In the genomic region with DNA sequence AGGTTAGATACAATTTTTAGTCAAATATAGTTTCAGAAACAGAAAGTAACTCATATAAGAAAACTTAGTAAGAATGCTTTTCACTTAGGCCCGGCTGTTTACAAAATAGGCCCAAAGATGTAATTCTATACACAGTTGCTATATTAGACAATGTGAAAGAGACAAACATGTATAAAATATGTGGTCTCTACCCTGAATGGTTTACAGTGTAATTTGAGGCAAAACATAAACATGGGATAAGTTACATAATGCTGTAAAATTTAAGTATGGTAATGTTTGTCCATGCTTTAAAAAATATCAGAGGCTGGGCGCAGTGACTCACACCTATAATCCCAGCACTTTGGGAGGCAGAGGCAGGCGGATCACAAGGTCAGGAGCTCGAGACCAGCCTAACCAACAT, we compare ENCODE assay signal across 29 cellular contexts. TPM values are rescaled to one million over a fixed set of nuclear protein-coding genes. Genes with fewer than 3 reads are reported as not detected.
"Had no signal": no experiment of that assay in that cellular context is flagged by ENCODE, and none has a peak within 500 bp of the region (broad histone marks: within the 10 kb centered on the region; RNA-seq: fewer than 3 reads in every experiment).

No MANE protein-coding gene starts in this region.

- H3K27me3 Mint-ChIP-seq: activated CD4-positive, alpha-beta T cell treated with anti-CD3 and anti-CD28 coated beads, Interleukin-2, amount 10 ng/mL, durations not matched to agents 7 days and 5 days; activated naive CD8-positive, alpha-beta T cell; stimulated activated memory B cell treated with anti-CD40 and anti-IgM and Interleukin-4, amounts not matched to agents 10 μg/mL and 1 μg/mL and 100 μg/mL, for 72 hours had no signal

- H3K9me3 ChIP-seq: stomach, suprapubic skin, tibial nerve had no signal

- H3K79me2 ChIP-seq: parathyroid adenoma had no signal

- H3K4me1 Mint-ChIP-seq: mesothelial cell of epicardium; nephron; stimulated activated memory B cell treated with anti-CD40 and anti-IgM and Interleukin-4, amounts not matched to agents 10 μg/mL and 1 μg/mL and 100 μg/mL, for 72 hours had no signal

- H3K27ac ChIP-seq: coronary artery, epithelial cell of prostate, foreskin keratinocyte, left lung, parathyroid adenoma, skin epidermis, stomach, suprapubic skin, tibial nerve, VCaP had no signal

- H3K27ac Mint-ChIP-seq: activated CD4-positive, alpha-beta T cell treated with anti-CD3 and anti-CD28 coated beads, Interleukin-2, amount 10 ng/mL, durations not matched to agents 7 days and 5 days; activated CD8-positive, alpha-beta T cell treated with anti-CD3 and anti-CD28 coated beads, Interleukin-2, amount 10 ng/mL, durations not matched to agents 7 days and 5 days; activated naive CD8-positive, alpha-beta T cell; activated T-helper 2 cell treated with anti-CD3 and anti-CD28 coated beads, Interferon-gamma antibody, Interleukin-2, Interleukin-4, amounts not matched to agents 10 μg/mL and 5 μg/mL and 100 μg/mL, durations not matched to agents 14 hours and 24 hours and 36 hours; mesothelial cell of epicardium; nephron; stimulated activated memory B cell treated with anti-CD40 and anti-IgM and Interleukin-4, amounts not matched to agents 10 μg/mL and 1 μg/mL and 100 μg/mL, for 72 hours; T-helper 2 cell treated with Interferon-gamma antibody and Interleukin-4, amounts not matched to agents 5 μg/mL and 100 μg/mL, for 36 hours had no signal

- ATAC-seq: activated CD4-positive, CD25-positive, alpha-beta regulatory T cell treated with anti-CD3 and anti-CD28 coated beads, Interleukin-2, amount 50 U/mL, for 24 hours; activated CD8-positive, alpha-beta T cell treated with anti-CD3 and anti-CD28 coated beads, Interleukin-2, amount 10 ng/mL, durations not matched to agents 7 days and 5 days; foreskin keratinocyte; left lung; right cardiac atrium; stimulated activated memory B cell treated with anti-CD40 and anti-IgM and Interleukin-4, amounts not matched to agents 10 μg/mL and 1 μg/mL and 100 μg/mL, for 72 hours had no signal

- H3K27me3 ChIP-seq: foreskin keratinocyte, left lung, stomach, suprapubic skin, tibial nerve had no signal

- H3K4me3 ChIP-seq: coronary artery, left lung, skin epidermis, stomach, suprapubic skin, tibial nerve had no signal

- H3K4me1 ChIP-seq: foreskin keratinocyte, left lung, parathyroid adenoma, stomach, suprapubic skin, tibial nerve had no signal

- H2AFZ ChIP-seq: parathyroid adenoma had no signal

- DNase-seq: activated CD4-positive, alpha-beta T cell treated with anti-CD3 and anti-CD28 coated beads, Interleukin-2, amount 10 ng/mL, durations not matched to agents 7 days and 5 days; activated CD8-positive, alpha-beta T cell treated with anti-CD3 and anti-CD28 coated beads, Interleukin-2, amount 10 ng/mL, durations not matched to agents 7 days and 5 days; activated naive CD4-positive, alpha-beta T cell; activated T-cell treated with anti-CD3 and anti-CD28 coated beads, Interleukin-2, amount 50 U/mL, for 1 hour; amygdala; cerebellar nuclear complex; foreskin keratinocyte; immature natural killer cell; kidney glomerular epithelial cell; left lung; right cardiac atrium; stimulated activated CD4-positive, alpha-beta T cell treated with anti-CD3 and anti-CD28 coated beads, Interleukin-1b, Interleukin-23, amount 100 ng/mL, for 48 hours; stomach had no signal

- H3K9ac ChIP-seq: parathyroid adenoma had no signal

- H3K4me3 Mint-ChIP-seq: activated CD4-positive, alpha-beta T cell treated with anti-CD3 and anti-CD28 coated beads, Interleukin-2, amount 10 ng/mL, durations not matched to agents 7 days and 5 days; activated CD8-positive, alpha-beta T cell treated with anti-CD3 and anti-CD28 coated beads, Interleukin-2, amount 10 ng/mL, durations not matched to agents 7 days and 5 days; activated naive CD8-positive, alpha-beta T cell; immature natural killer cell; mesothelial cell of epicardium; nephron; stimulated activated memory B cell treated with anti-CD40 and anti-IgM and Interleukin-4, amounts not matched to agents 10 μg/mL and 1 μg/mL and 100 μg/mL, for 72 hours; T-helper 2 cell treated with Interferon-gamma antibody and Interleukin-4, amounts not matched to agents 5 μg/mL and 100 μg/mL, for 36 hours had no signal

- H3K9me3 Mint-ChIP-seq: activated CD4-positive, alpha-beta T cell treated with anti-CD3 and anti-CD28 coated beads, Interleukin-2, amount 10 ng/mL, durations not matched to agents 7 days and 5 days; immature natural killer cell; nephron had no signal

RNA-seq across cellular contexts. Expression of a gene that starts 48.0 kb away (rescaled TPM):
- total RNA-seq: activated CD4-positive, alpha-beta T cell treated with anti-CD3 and anti-CD28 coated beads, Interleukin-2, amount 10 ng/mL, durations not matched to agents 7 days and 5 days; pulmonary artery endothelial cell had no signal
- polyA plus RNA-seq: foreskin keratinocyte, immature natural killer cell, right cardiac atrium, stomach, urinary bladder had no signal
